In genomic region chr6:147204843-147205311, GRCh38 we compare ENCODE assay signal across 8 cellular contexts. TPM values are rescaled to one million over a fixed set of nuclear protein-coding genes. Genes with fewer than 3 reads are reported as not detected.
DNase-seq lines count a peak whose midpoint lies in the region; ATAC-seq and TF ChIP-seq lines count a peak whose summit lies in the region.

No MANE protein-coding gene starts in this region.

- DNase-seq in NB4 (ENCODE audit: low read depth) = no peak
- no peak for DNase-seq in natural killer cell treated with Interleukin-12 subunit alpha and Interleukin-12 subunit beta and Interleukin-15 and Interleukin-18, amount 100 ng/mL, for 72 hours (ENCODE audit: low spot score)
- no peak for DNase-seq in stimulated activated CD4-positive, alpha-beta T cell treated with anti-CD3 and anti-CD28 coated beads, Interleukin-2, amount 100 ng/mL, for 48 hours

- no peaks in the 10 kb centered on the region for H3K9me2 ChIP-seq in DOHH2 (replicated peaks; ENCODE audit: control insufficient read depth, low read length)

- H3K27me3 ChIP-seq in DOHH2 (ENCODE audit: control insufficient read depth, low read length) (no peaks in the 10 kb centered on the region), ectodermal cell (ENCODE audit: control insufficient read depth, insufficient read depth, low read length, poor library complexity, severe bottlenecking) (no peaks in the 10 kb centered on the region)

- peak overlapping the region; percentile 84 for H3K4me2 ChIP-seq in DOHH2 (ENCODE audit: low read length)

- H3K27ac ChIP-seq in DOHH2 (ENCODE audit: low read depth, low read length) (no peak overlapping the region), ectodermal cell (ENCODE audit: insufficient read depth, low read depth, low read length, poor library complexity, severe bottlenecking) (no peak overlapping the region)

- H3K9me3 ChIP-seq in DOHH2 (ENCODE audit: control insufficient read depth, insufficient read depth, low read length) = no peaks in the 10 kb centered on the region
- H3K9me3 ChIP-seq in ectodermal cell (ENCODE audit: control insufficient read depth, low read length) = no peaks in the 10 kb centered on the region

- 0 out of 2 replicates have a peak, but pooled peaks cover 2% of the 10 kb centered on the region for H4K20me1 ChIP-seq in DOHH2 (ENCODE audit: control insufficient read depth, insufficient read depth, low read depth, low read length)

- H3K4me3 Mint-ChIP-seq in natural killer cell treated with Interleukin-12 subunit alpha and Interleukin-12 subunit beta and Interleukin-15 and Interleukin-18, amount 100 ng/mL, for 72 hours = peak overlapping the region; percentile 98

- TF ChIP-seq CTCF in DOHH2 (IDR thresholded peaks at IDR 0.05; ENCODE audit: low read depth, low read length, poor library complexity, severe bottlenecking) = no peak
- no peak for TF ChIP-seq CTCF in NB4 (IDR thresholded peaks at IDR 0.05; ENCODE audit: low read depth, low read length)

- peaks cover 6% of the 10 kb centered on the region; the same call in 1 of the 2 replicates for H3K36me3 ChIP-seq in DOHH2 (ENCODE audit: control insufficient read depth, low read length)
- no peaks in the 10 kb centered on the region for H3K36me3 ChIP-seq in ectodermal cell (ENCODE audit: control insufficient read depth, insufficient read depth, low read length)

- 29 to 34% methylated on average over 7 to 11 of the region's 11 CpGs for WGBS in ectodermal cell, 2 experiments

- peaks cover 46% of the 10 kb centered on the region for H3K79me2 ChIP-seq in DOHH2 (ENCODE audit: control insufficient read depth, low read length)

- peaks cover 34 to 51% of the 10 kb centered on the region in 2 donors for H3K4me1 Mint-ChIP-seq in natural killer cell treated with Interleukin-12 subunit alpha and Interleukin-12 subunit beta and Interleukin-15 and Interleukin-18, amount 100 ng/mL, for 72 hours (ENCODE audit: low read depth in 2 of 2)

- peak overlapping the region; percentile 94 to 95 for H3K27ac Mint-ChIP-seq in natural killer cell treated with Interleukin-12 subunit alpha and Interleukin-12 subunit beta and Interleukin-15 and Interleukin-18, amount 100 ng/mL, for 72 hours

- TF ChIP-seq POLR2A in NB4 (IDR thresholded peaks at IDR 0.05; ENCODE audit: extremely low read depth, insufficient read length) = no peak

- peaks cover 15% of the 10 kb centered on the region for H3K4me1 ChIP-seq in DOHH2 (ENCODE audit: control insufficient read depth, low read length)
- peaks cover 8% of the 10 kb centered on the region for H3K4me1 ChIP-seq in ectodermal cell (ENCODE audit: control insufficient read depth, insufficient read depth, low read length)

- H3K9me3 Mint-ChIP-seq in natural killer cell treated with Interleukin-12 subunit alpha and Interleukin-12 subunit beta and Interleukin-15 and Interleukin-18, amount 100 ng/mL, for 72 hours = no peaks in the 10 kb centered on the region

- ATAC-seq in natural killer cell treated with Interleukin-12 subunit alpha and Interleukin-12 subunit beta and Interleukin-15 and Interleukin-18, amount 100 ng/mL, for 72 hours = no peak
- no peak for ATAC-seq in HG03159 (IDR thresholded peaks at IDR 0.05; ENCODE audit: unreplicated experiment)
- ATAC-seq in GM21786 (IDR thresholded peaks at IDR 0.05; ENCODE audit: unreplicated experiment) = no peak
- ATAC-seq in GM21723 (IDR thresholded peaks at IDR 0.05; ENCODE audit: unreplicated experiment) = no peak

- H3K4me3 ChIP-seq in DOHH2 (ENCODE audit: low read length) (peak overlapping the region; percentile 98), NB4 (ENCODE audit: low read depth, low read length) (peak overlapping the region; percentile 90), ectodermal cell (ENCODE audit: insufficient read depth, low read depth, low read length) (peak overlapping the region; percentile 59)

- H3K36me3 Mint-ChIP-seq in natural killer cell treated with Interleukin-12 subunit alpha and Interleukin-12 subunit beta and Interleukin-15 and Interleukin-18, amount 100 ng/mL, for 72 hours = peaks cover 12% of the 10 kb centered on the region

- H3K27me3 Mint-ChIP-seq in natural killer cell treated with Interleukin-12 subunit alpha and Interleukin-12 subunit beta and Interleukin-15 and Interleukin-18, amount 100 ng/mL, for 72 hours = no peaks in the 10 kb centered on the region

- H3F3A ChIP-seq in DOHH2 (ENCODE audit: control insufficient read depth, insufficient read depth) = 0 out of 2 replicates have a peak, but pooled peaks cover 2% of the 10 kb centered on the region

RNA-seq across cellular contexts. Expression of gene STXBP5, which starts 0.7 kb away (rescaled TPM):
- 6.9 TPM for polyA plus RNA-seq in ectodermal cell (2013, experiment 1 of 4)
- polyA plus RNA-seq in ectodermal cell (2013, experiment 2 of 4) = 6.0 TPM
- 4.8 TPM for polyA plus RNA-seq in ectodermal cell (2013, experiment 3 of 4)
- polyA plus RNA-seq in ectodermal cell (2013, experiment 4 of 4) = 6.0 TPM
- 10 to 100 TPM; 56.8 to 72.5 TPM for total RNA-seq in natural killer cell treated with Interleukin-12 subunit alpha and Interleukin-12 subunit beta and Interleukin-15 and Interleukin-18, amount 100 ng/mL, for 72 hours
